ENCODE assay signal across 8 cellular contexts in the genomic region with DNA sequence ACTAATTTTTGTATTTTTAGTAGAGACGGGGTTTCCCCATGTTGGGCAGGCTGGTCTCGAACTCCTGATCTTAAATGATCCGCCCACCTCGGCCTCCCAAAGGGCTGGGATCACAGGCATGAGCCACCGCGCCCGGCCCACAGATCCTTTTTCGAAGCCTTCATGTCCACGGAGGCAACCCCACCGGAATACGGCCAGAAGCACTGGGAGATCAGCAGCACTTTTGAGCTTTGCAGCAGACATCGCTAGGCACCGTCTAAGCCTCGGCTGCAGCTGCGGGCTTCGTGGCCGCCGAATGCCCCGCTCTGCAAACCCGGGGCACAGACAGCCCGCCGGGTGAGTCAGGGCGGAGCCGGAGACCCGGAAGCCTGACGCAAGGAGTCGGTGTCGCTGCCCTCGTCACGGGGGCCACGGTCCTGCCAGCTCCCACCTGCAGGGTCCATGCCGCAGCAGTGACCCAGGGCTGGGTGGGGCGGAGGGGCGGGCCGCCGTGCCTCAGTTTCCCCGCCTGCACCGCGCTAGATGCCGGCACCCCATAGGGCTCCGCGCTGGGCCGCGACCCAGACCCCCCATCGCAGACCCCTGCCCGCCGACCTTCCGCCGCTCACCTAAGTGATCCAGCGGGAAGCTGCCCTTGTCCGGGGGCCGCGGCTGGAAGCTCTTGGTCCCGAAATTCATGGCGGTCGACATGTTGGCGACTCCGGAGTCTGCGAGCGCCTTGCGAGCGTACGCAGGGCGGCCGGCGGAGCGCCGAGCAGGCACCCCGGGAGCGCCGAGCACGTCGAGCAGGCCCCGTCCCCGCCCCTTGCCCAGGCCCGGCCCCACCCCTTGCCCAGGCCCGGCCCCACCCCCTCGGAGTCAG.
DNase-seq lines count a peak whose midpoint lies in the region; ATAC-seq and TF ChIP-seq lines count a peak whose summit lies in the region.

A gene with protein sequence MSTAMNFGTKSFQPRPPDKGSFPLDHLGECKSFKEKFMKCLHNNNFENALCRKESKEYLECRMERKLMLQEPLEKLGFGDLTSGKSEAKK (minus strand): TSS at position 730 of the 862 bp plus-strand sequence. CDS start 40 bp downstream, at position 690.

- DNase-seq in NCI-H2081 (lab: John Stamatoyannopoulos, UW) (peak; percentile 88 to 89), T1000 (lab: John Stamatoyannopoulos, UW) (peak; percentile 83), astrocyte of the cerebellum (ENCODE audit: low read depth) (peak; percentile 72), hypothalamus (lab: John Stamatoyannopoulos, UW) (peak; percentile 21 to 91 (median 77)), retinal pigment epithelial cell (ENCODE audit: low read depth) (peak; percentile 63), cortex of kidney (lab: John Stamatoyannopoulos, UW) (no peak)

- no peak for TF ChIP-seq CTCF in astrocyte of the cerebellum (IDR thresholded peaks at IDR 0.05; ENCODE audit: low read depth, low read length, missing control alignments)
- no peak for TF ChIP-seq CTCF in retinal pigment epithelial cell (conservative IDR thresholded peaks at IDR 0.05; ENCODE audit: low read depth, low read length)

- in situ Hi-C loops in astrocyte of the cerebellum (cut with HindIII; ENCODE audit: low sequenced_read_pairs): loop anchor here (25.0 kb wide), 2 partner anchors 187 to 188 kb away; a partner anchor contains a TSS

- peak; percentile 76 for ATAC-seq in GM18502 (IDR thresholded peaks at IDR 0.05; ENCODE audit: poor library complexity, unreplicated experiment)
- ATAC-seq in HG02885 (IDR thresholded peaks at IDR 0.05; ENCODE audit: poor library complexity, unreplicated experiment): peak; percentile 86

- H3K4me3 ChIP-seq in astrocyte of the cerebellum (ENCODE audit: low read depth, low read length) (peak within 1 kb of the TSS; percentile 97), retinal pigment epithelial cell (ENCODE audit: low read length) (peak within 1 kb of the TSS; percentile 85)
